ENCODE assay signal across 23 cellular contexts in genomic region chr7:45311597-45311996, GRCh38.
A peak's percentile ranks its signal among the peaks of the same experiment; 100 is the strongest.
DNase-seq lines count a peak whose midpoint lies in the region; ATAC-seq, FAIRE-seq and TF ChIP-seq lines count a peak whose summit lies in the region.
"Had no signal": no experiment of that assay in that cellular context is flagged by ENCODE, and none has a peak within 500 bp of the region (broad histone marks: within the 10 kb centered on the region; RNA-seq: fewer than 3 reads in every experiment).

No MANE protein-coding gene starts in this region.

- no peaks in the 10 kb centered on the region for H3K79me2 ChIP-seq in GM23338 (replicated peaks; ENCODE audit: insufficient read depth)

- H3K9me3 Mint-ChIP-seq in GM23338: peaks cover 55% of the 10 kb centered on the region
- H3K9me3 Mint-ChIP-seq in WTC11: peaks cover 58% of the 10 kb centered on the region
- peaks cover 12 to 13% of the 10 kb centered on the region in 2 donors for H3K9me3 Mint-ChIP-seq in stimulated activated naive B cell treated with anti-CD40 and anti-IgM and Interleukin-4, amounts not matched to agents 10 μg/mL and 1 μg/mL and 100 μg/mL, for 72 hours

- CTCF ChIA-PET in WTC11 (lab: Charles Lee): interaction anchor here (0.7 kb wide), 1 partner anchor 11 kb away, joined by 3 read pairs; no protein-coding TSS in a partner anchor

- no peaks in the 10 kb centered on the region; the same call in 1 of the 2 replicates for H3K36me3 ChIP-seq in GM23338 (ENCODE audit: insufficient read depth)
- H3K36me3 ChIP-seq: BLaER1 treated with 17β-estradiol and CSF1 and Interleukin-3, amounts not matched to agents 10 nM and 100 nM had no signal

- TF ChIP-seq CTCF in GM23338 (conservative IDR thresholded peaks at IDR 0.05; ENCODE audit: low read depth in 2 of 2): no peak; a peak in 1 of 4 replicates
- no peak for TF ChIP-seq CTCF in WTC11 (IDR thresholded peaks at IDR 0.05)

- H3F3A ChIP-seq in GM23338 (replicated peaks; ENCODE audit: low read depth): no peaks in the 10 kb centered on the region

- H3K27ac ChIP-seq in GM23338 (ENCODE audit: low read depth): no peak overlapping the region
- H3K27ac ChIP-seq: 22Rv1; A549; BLaER1 treated with 17β-estradiol and CSF1 and Interleukin-3, amounts not matched to agents 10 nM and 100 nM; C4-2B had no signal

- no peak overlapping the region for H3K4me2 ChIP-seq in GM23338
- H3K4me2 ChIP-seq: A549; BLaER1 treated with 17β-estradiol and CSF1 and Interleukin-3, amounts not matched to agents 10 nM and 100 nM had no signal

- peak; percentile 74 for FAIRE-seq in urothelium cell line (lab: Jason Lieb, UNC)
- FAIRE-seq: A549, D721Med, G401.6, GM12878, GM12892, GM18507 had no signal

- H3K27me3 ChIP-seq in GM23338 (ENCODE audit: insufficient read depth): no peaks in the 10 kb centered on the region
- H3K27me3 ChIP-seq: BLaER1 treated with 17β-estradiol and CSF1 and Interleukin-3, amounts not matched to agents 10 nM and 100 nM had no signal

- no peak for DNase-seq in GM23338 (ENCODE audit: low spot score)
- no peak for DNase-seq in WTC11 (ENCODE audit: low spot score)
- DNase-seq in stimulated activated naive B cell treated with anti-CD40 and anti-IgM and Interleukin-4, amounts not matched to agents 10 μg/mL and 1 μg/mL and 100 μg/mL, for 72 hours: no peak
- no peak for DNase-seq in urothelium cell line (ENCODE audit: low spot score)
- no peak for DNase-seq in NCI-H1436 (lab: John Stamatoyannopoulos, UW)
- DNase-seq in GF-D8 (lab: John Stamatoyannopoulos, UW): no peak
- no peak for DNase-seq in activated CD4-positive, CD25-positive, alpha-beta regulatory T cell treated with anti-CD3 and anti-CD28 coated beads, Interleukin-2, amount 50 U/mL, for 72 hours
- DNase-seq: AML-193; Caco-2; Calu3; CD4-positive, alpha-beta T cell; CD8-positive, alpha-beta T cell; DMS79 treated with DMSO at 0.1 percent for 48 hours had no signal

- H3K9me2 ChIP-seq in GM23338 (ENCODE audit: insufficient read depth): no peaks in the 10 kb centered on the region

- H2AFZ ChIP-seq in GM23338: no peak overlapping the region

- ATAC-seq in GM23338: peak; percentile 32; the same call in 1 of the 3 replicates
- ATAC-seq in WTC11: peak; percentile 59
- ATAC-seq in stimulated activated naive B cell treated with anti-CD40 and anti-IgM and Interleukin-4, amounts not matched to agents 10 μg/mL and 1 μg/mL and 100 μg/mL, for 72 hours (replicated peaks): no peak
- ATAC-seq: A549; CD8-positive, alpha-beta T cell; GM12878 had no signal

- POLR2A ChIA-PET in WTC11 (lab: Charles Lee): no interaction called here

- H3K4me3 Mint-ChIP-seq in GM23338 (no peak overlapping the region), WTC11 (no peak overlapping the region)
- no peak overlapping the region for H3K4me3 Mint-ChIP-seq in stimulated activated naive B cell treated with anti-CD40 and anti-IgM and Interleukin-4, amounts not matched to agents 10 μg/mL and 1 μg/mL and 100 μg/mL, for 72 hours
- H3K4me3 Mint-ChIP-seq: B cell; CD4-positive, alpha-beta T cell; CD8-positive, alpha-beta T cell had no signal

- H3K4me3 ChIP-seq in GM23338: no peak overlapping the region
- H3K4me3 ChIP-seq: A549; BLaER1 treated with 17β-estradiol and CSF1 and Interleukin-3, amounts not matched to agents 10 nM and 100 nM; GM12878 had no signal

- H3K36me3 Mint-ChIP-seq in GM23338 (ENCODE audit: low read depth) (peaks cover 21% of the 10 kb centered on the region), WTC11 (peaks cover 24% of the 10 kb centered on the region)
- peaks cover 2 to 4% of the 10 kb centered on the region in 2 donors for H3K36me3 Mint-ChIP-seq in stimulated activated naive B cell treated with anti-CD40 and anti-IgM and Interleukin-4, amounts not matched to agents 10 μg/mL and 1 μg/mL and 100 μg/mL, for 72 hours
- H3K36me3 Mint-ChIP-seq: CD8-positive, alpha-beta T cell had no signal

- H3K4me1 Mint-ChIP-seq in GM23338: no peaks in the 10 kb centered on the region
- H3K4me1 Mint-ChIP-seq in WTC11: no peaks in the 10 kb centered on the region
- peaks cover 0 to 2% of the 10 kb centered on the region in 2 donors for H3K4me1 Mint-ChIP-seq in stimulated activated naive B cell treated with anti-CD40 and anti-IgM and Interleukin-4, amounts not matched to agents 10 μg/mL and 1 μg/mL and 100 μg/mL, for 72 hours
- H3K4me1 Mint-ChIP-seq: B cell had no signal

- H3K27me3 Mint-ChIP-seq in GM23338 (ENCODE audit: insufficient read depth, low read depth, poor library complexity): peaks cover 12% of the 10 kb centered on the region
- H3K27me3 Mint-ChIP-seq in WTC11 (ENCODE audit: low read depth): no peaks in the 10 kb centered on the region; the same call in 1 of the 2 replicates
- H3K27me3 Mint-ChIP-seq in stimulated activated naive B cell treated with anti-CD40 and anti-IgM and Interleukin-4, amounts not matched to agents 10 μg/mL and 1 μg/mL and 100 μg/mL, for 72 hours: peaks cover 14 to 25% of the 10 kb centered on the region in 2 donors

- H3K27ac Mint-ChIP-seq in GM23338 (no peak overlapping the region), WTC11 (no peak overlapping the region)
- H3K27ac Mint-ChIP-seq in stimulated activated naive B cell treated with anti-CD40 and anti-IgM and Interleukin-4, amounts not matched to agents 10 μg/mL and 1 μg/mL and 100 μg/mL, for 72 hours: peak overlapping the region; percentile 65
- H3K27ac Mint-ChIP-seq: B cell; CD4-positive, alpha-beta T cell; CD8-positive, alpha-beta T cell had no signal

- no peaks in the 10 kb centered on the region for H4K20me1 ChIP-seq in GM23338 (replicated peaks; ENCODE audit: insufficient read depth)
- H4K20me1 ChIP-seq: BLaER1 treated with 17β-estradiol and CSF1 and Interleukin-3, amounts not matched to agents 10 nM and 100 nM had no signal

- H3K4me1 ChIP-seq in GM23338 (ENCODE audit: insufficient read depth): no peaks in the 10 kb centered on the region
- H3K4me1 ChIP-seq: A549; BLaER1 treated with 17β-estradiol and CSF1 and Interleukin-3, amounts not matched to agents 10 nM and 100 nM; Caco-2 had no signal

TF ChIP-seq in WTC11, 78 proteins besides CTCF, POLR2A, EP300 and RAD21 (continues in another document):
- TF ChIP-seq ATF2 (CRISPR knock-in tag; IDR thresholded peaks at IDR 0.05; ENCODE audit: borderline replicate concordance, low read depth) (no peak), USF1 (CRISPR knock-in tag; IDR thresholded peaks at IDR 0.05) (no peak), NFE2L1 (CRISPR knock-in tag; IDR thresholded peaks at IDR 0.05) (no peak), SOX15 (CRISPR knock-in tag; IDR thresholded peaks at IDR 0.05) (no peak), AFF4 (CRISPR knock-in tag; IDR thresholded peaks at IDR 0.05; ENCODE audit: borderline replicate concordance) (no peak), KAT7 (CRISPR knock-in tag; IDR thresholded peaks at IDR 0.05; ENCODE audit: borderline replicate concordance) (no peak), IRF2 (CRISPR knock-in tag; IDR thresholded peaks at IDR 0.05; ENCODE audit: borderline replicate concordance, low read depth) (no peak)

Comparison
In these comparisons a context has a peak if more than half of its experiments do, and no peak if none do; other contexts are left out.
1. ATAC-seq: peak in GM23338 (single experiment) and WTC11 (single experiment); none in stimulated activated naive B cell treated with anti-CD40 and anti-IgM and Interleukin-4, amounts not matched to agents 10 μg/mL and 1 μg/mL and 100 μg/mL, for 72 hours (0 of 2).